ENCODE assay signal across 8 cellular contexts in the genomic region with DNA sequence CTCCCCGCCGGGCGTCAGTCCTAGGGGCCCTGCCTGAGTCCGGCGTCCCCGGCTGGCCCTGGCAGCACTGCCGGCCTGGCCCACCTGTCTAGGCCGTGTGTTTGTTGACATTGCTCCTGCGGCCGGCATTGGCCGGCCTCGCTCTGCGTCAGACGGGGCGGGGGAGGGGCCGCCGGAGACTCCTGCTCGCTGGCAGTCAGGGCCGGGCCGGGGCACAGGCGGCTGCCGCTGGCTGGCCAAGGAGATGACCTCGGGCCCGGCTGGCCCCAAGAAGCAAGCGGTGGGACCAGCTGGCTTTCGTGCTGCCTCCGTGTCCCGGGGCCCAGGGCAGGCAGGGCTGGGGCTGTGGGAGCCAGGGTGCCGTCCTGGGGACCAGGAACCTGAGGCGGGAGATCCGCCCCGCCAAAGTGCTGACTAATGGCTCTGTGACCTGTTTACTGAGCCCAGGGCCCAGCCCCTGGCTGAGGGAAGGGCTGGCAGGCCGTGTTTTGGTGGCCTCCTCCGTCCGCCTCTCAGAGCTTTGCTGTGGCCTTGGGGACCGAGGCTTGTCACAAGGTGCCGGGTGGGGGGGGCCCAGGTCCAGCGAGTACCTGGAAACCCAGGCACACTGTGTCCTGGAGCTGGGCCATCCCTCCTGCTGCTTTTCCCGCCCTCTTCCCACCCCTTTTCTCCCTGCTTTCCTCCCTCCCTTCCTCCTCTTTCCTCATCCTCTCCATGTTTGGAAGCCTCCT. TPM values are rescaled to one million over a fixed set of nuclear protein-coding genes. Genes with fewer than 3 reads are reported as not detected.
DNase-seq lines count a peak whose midpoint lies in the region; ATAC-seq, FAIRE-seq and TF ChIP-seq lines count a peak whose summit lies in the region.

No MANE protein-coding gene starts in this region.

- peak; percentile 94 to 95 for DNase-seq in A549 (ENCODE audit: low read depth in 1 of 2, low spot score in 1 of 2)
- peak; percentile 59 for DNase-seq in NCI-H526 treated with DMSO at 0.1 percent for 48 hours (lab: John Stamatoyannopoulos, UW)
- DNase-seq in activated CD8-positive, alpha-beta memory T cell treated with anti-CD3 and anti-CD28 coated beads for 48 hours (ENCODE audit: low read depth in 2 of 3, low spot score in 2 of 3) = peak; percentile 31 to 45 (median 36)
- peak; percentile 40 to 51 (median 44) for DNase-seq in effector memory CD8-positive, alpha-beta T cell
- peak; percentile 47 to 74 for DNase-seq in memory B cell (ENCODE audit: low spot score in 2 of 2)
- peak; percentile 28 to 55 (median 38) for DNase-seq in stimulated activated CD4-positive, alpha-beta T cell treated with anti-CD3 and anti-CD28 coated beads, TNF-alpha, amount 100 ng/mL, for 4 hours (ENCODE audit: low read depth in 3 of 3)

- H3K27me3 Mint-ChIP-seq in effector memory CD8-positive, alpha-beta T cell = no peaks in the 10 kb centered on the region
- H3K27me3 Mint-ChIP-seq in memory B cell = no peaks in the 10 kb centered on the region

- POLR2A ChIA-PET in A549 (lab: Yijun Ruan, JAX) = interaction anchor here (1.0 to 1.4 kb wide), 4 partner anchors 31 to 42 kb away, joined by 3 to 5 read pairs (median 4); no protein-coding TSS in a partner anchor

- no peak for FAIRE-seq in A549 (lab: Jason Lieb, UNC)

- H3K9me3 ChIP-seq in A549 = no peaks in the 10 kb centered on the region

- H3K9me3 Mint-ChIP-seq in effector memory CD8-positive, alpha-beta T cell = no peaks in the 10 kb centered on the region
- no peaks in the 10 kb centered on the region for H3K9me3 Mint-ChIP-seq in memory B cell

- peak overlapping the region; percentile 98 to 99 for H3K27ac ChIP-seq in A549

- peak; percentile 73 to 90 for ATAC-seq in A549
- peak; percentile 53 for ATAC-seq in GM18861 (IDR thresholded peaks at IDR 0.05; ENCODE audit: unreplicated experiment)
- ATAC-seq in HG03103 (IDR thresholded peaks at IDR 0.05; ENCODE audit: low read depth, unreplicated experiment) = peak; percentile 43
- ATAC-seq in effector memory CD8-positive, alpha-beta T cell (replicated peaks) = peak; percentile 64
- peak; percentile 68 for ATAC-seq in memory B cell (ENCODE audit: low read depth)

- TF ChIP-seq RAD21 in A549 (conservative IDR thresholded peaks at IDR 0.05 in 1 of 2, IDR thresholded peaks at IDR 0.05 in 1 of 2) = no peak; a peak in 1 of 5 replicates

- TF ChIP-seq EP300 in A549 (IDR thresholded peaks at IDR 0.05) = 0 out of 5 replicates have a peak, but pooled peaks of 1 of the 2 experiments have one; percentile 6

- WGBS in A549 (ENCODE audit: missing lambda C conversion rate) = 3% methylated on average over 14 of the region's 39 CpGs

- peak; percentile 22 for TF ChIP-seq POLR2A in A549 (IDR thresholded peaks at IDR 0.05; ENCODE audit: low read length)

- CTCF ChIA-PET in A549 (lab: Yijun Ruan, JAX) = interaction anchor here (0.8 to 2.5 kb wide), 4 partner anchors 8 to 45 kb away, joined by 3 to 7 read pairs (median 3); no protein-coding TSS in a partner anchor

- no peak for TF ChIP-seq CTCF in A549 (IDR thresholded peaks at IDR 0.05)

- peaks cover 13 to 18% of the 10 kb centered on the region in 2 donors for H3K4me1 Mint-ChIP-seq in effector memory CD8-positive, alpha-beta T cell (ENCODE audit: low read depth in 2 of 2)
- peaks cover 9% of the 10 kb centered on the region for H3K4me1 Mint-ChIP-seq in memory B cell

- peak overlapping the region; percentile 100 for H3K4me2 ChIP-seq in A549

- H3K4me1 ChIP-seq in A549 = peaks cover 37% of the 10 kb centered on the region

- H3K4me3 Mint-ChIP-seq in effector memory CD8-positive, alpha-beta T cell = peak overlapping the region; percentile 86 to 87
- peak overlapping the region; percentile 88 for H3K4me3 Mint-ChIP-seq in memory B cell

- peak overlapping the region; percentile 93 for H3K4me3 ChIP-seq in A549

- H3K27ac Mint-ChIP-seq in effector memory CD8-positive, alpha-beta T cell = peak overlapping the region; percentile 86 to 87
- peak overlapping the region; percentile 92 for H3K27ac Mint-ChIP-seq in memory B cell

- peaks cover 13% of the 10 kb centered on the region for H3K36me3 Mint-ChIP-seq in effector memory CD8-positive, alpha-beta T cell (ENCODE audit: insufficient read depth)
- H3K36me3 Mint-ChIP-seq in memory B cell = no peaks in the 10 kb centered on the region

TF ChIP-seq in A549, 52 proteins besides CTCF, POLR2A, EP300 and RAD21 (continues in another document):
- TF ChIP-seq MYC (IDR thresholded peaks at IDR 0.05; ENCODE audit: borderline replicate concordance, low read length) (no peak), CBX2 (IDR thresholded peaks at IDR 0.05; ENCODE audit: borderline replicate concordance, low read depth) (no peak), RFX5 (IDR thresholded peaks at IDR 0.05) (no peak), CBX8 (IDR thresholded peaks at IDR 0.05) (no peak), KDM5A (IDR thresholded peaks at IDR 0.05) (no peak), HOXB5 (CRISPR knock-in tag; IDR thresholded peaks at IDR 0.05) (peak; percentile 55; the same call in 1 of the 2 replicates), RCOR1 (IDR thresholded peaks at IDR 0.05; ENCODE audit: low read depth, low read length) (no peak), EHF (CRISPR knock-in tag; IDR thresholded peaks at IDR 0.05) (no peak), MAFK (IDR thresholded peaks at IDR 0.05; ENCODE audit: partially characterized antibody) (peak; percentile 99), ZNF302 (CRISPR knock-in tag; IDR thresholded peaks at IDR 0.05) (no peak), PHF8 (IDR thresholded peaks at IDR 0.05; ENCODE audit: borderline replicate concordance, low read depth) (peak; percentile 38; the same call in 1 of the 2 replicates), KDM1A (IDR thresholded peaks at IDR 0.05; ENCODE audit: low read depth) (no peak)
- TF ChIP-seq, protein P1, sequence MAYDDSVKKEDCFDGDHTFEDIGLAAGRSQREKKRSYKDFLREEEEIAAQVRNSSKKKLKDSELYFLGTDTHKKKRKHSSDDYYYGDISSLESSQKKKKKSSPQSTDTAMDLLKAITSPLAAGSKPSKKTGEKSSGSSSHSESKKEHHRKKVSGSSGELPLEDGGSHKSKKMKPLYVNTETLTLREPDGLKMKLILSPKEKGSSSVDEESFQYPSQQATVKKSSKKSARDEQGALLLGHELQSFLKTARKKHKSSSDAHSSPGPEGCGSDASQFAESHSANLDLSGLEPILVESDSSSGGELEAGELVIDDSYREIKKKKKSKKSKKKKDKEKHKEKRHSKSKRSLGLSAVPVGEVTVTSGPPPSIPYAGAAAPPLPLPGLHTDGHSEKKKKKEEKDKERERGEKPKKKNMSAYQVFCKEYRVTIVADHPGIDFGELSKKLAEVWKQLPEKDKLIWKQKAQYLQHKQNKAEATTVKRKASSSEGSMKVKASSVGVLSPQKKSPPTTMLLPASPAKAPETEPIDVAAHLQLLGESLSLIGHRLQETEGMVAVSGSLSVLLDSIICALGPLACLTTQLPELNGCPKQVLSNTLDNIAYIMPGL (CRISPR knock-in tag; IDR thresholded peaks at IDR 0.05; ENCODE audit: borderline replicate concordance) = peak; percentile 33; the same call in 1 of the 2 replicates
- TF ChIP-seq, protein P2, sequence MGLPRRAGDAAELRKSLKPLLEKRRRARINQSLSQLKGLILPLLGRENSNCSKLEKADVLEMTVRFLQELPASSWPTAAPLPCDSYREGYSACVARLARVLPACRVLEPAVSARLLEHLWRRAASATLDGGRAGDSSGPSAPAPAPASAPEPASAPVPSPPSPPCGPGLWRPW (IDR thresholded peaks at IDR 0.05) = no peak
- TF ChIP-seq, protein P3, sequence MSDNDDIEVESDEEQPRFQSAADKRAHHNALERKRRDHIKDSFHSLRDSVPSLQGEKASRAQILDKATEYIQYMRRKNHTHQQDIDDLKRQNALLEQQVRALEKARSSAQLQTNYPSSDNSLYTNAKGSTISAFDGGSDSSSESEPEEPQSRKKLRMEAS (IDR thresholded peaks at IDR 0.05) = peak; percentile 83

RNA-seq across cellular contexts. Expression of a gene that starts 1.8 kb away (rescaled TPM):
- 15.1 and 18.4 TPM in 2 replicates for polyA plus RNA-seq in A549 (2011; rRNA removed)
- 43.7 and 65.4 TPM in 2 replicates for polyA plus RNA-seq in A549 (2012; cell fraction: cytosol; rRNA removed)
- polyA plus RNA-seq in A549 (2012; cell fraction: nucleus; rRNA removed) = 271 and 363 TPM in 2 replicates
- polyA plus RNA-seq in A549 (2017; fragmentation: RNase III; extraction: RNeasy Plus Mini Kit Qiagen cat#74134 plus additional on column Dnase treatment) = 37.7 to 49.2 TPM (median 46.2 TPM) in 3 replicates
- 13.4 and 13.5 TPM in 2 replicates for polyA minus RNA-seq in A549 (2011; rRNA and poly(A)+ RNA removed)

RNA-seq across cellular contexts. Expression of a gene that starts 32.8 kb away (rescaled TPM):
- 47.9 and 62.8 TPM in 2 replicates for polyA plus RNA-seq in A549 (2011; rRNA removed)
- 173 and 184 TPM in 2 replicates for polyA plus RNA-seq in A549 (2012; cell fraction: cytosol; rRNA removed)
- 253 and 289 TPM in 2 replicates for polyA plus RNA-seq in A549 (2012; cell fraction: nucleus; rRNA removed)
- polyA plus RNA-seq in A549 (2017; fragmentation: RNase III; extraction: RNeasy Plus Mini Kit Qiagen cat#74134 plus additional on column Dnase treatment) = 50.3 to 55.0 TPM (median 51.1 TPM) in 3 replicates
- polyA minus RNA-seq in A549 (2011; rRNA and poly(A)+ RNA removed) = 50.5 and 54.5 TPM in 2 replicates

RNA-seq across cellular contexts. Expression of a gene that starts 53.5 kb away (rescaled TPM):
- 9.7 and 18.5 TPM in 2 replicates for polyA plus RNA-seq in A549 (2011; rRNA removed)
- polyA plus RNA-seq in A549 (2012; cell fraction: cytosol; rRNA removed) = 9.4 and 11.5 TPM in 2 replicates
- polyA plus RNA-seq in A549 (2012; cell fraction: nucleus; rRNA removed) = 35.1 and 46.1 TPM in 2 replicates
- polyA plus RNA-seq in A549 (2017; fragmentation: RNase III; extraction: RNeasy Plus Mini Kit Qiagen cat#74134 plus additional on column Dnase treatment) = 14.9 to 18.0 TPM (median 15.2 TPM) in 3 replicates
- 21.2 and 25.8 TPM in 2 replicates for polyA minus RNA-seq in A549 (2011; rRNA and poly(A)+ RNA removed)

Comparison
In these comparisons a context has a peak if more than half of its experiments do, and no peak if none do; other contexts are left out.
1. Peak in every context shown above with its lines: DNase-seq, ATAC-seq, H3K4me3 ChIP-seq and H3K27ac ChIP-seq.
2. DNase-seq: peak in every context shown above with its lines; median percentile 94 in A549; 60 in memory B cell; 59 in NCI-H526 treated with DMSO at 0.1 percent for 48 hours; 44 in effector memory CD8-positive, alpha-beta T cell; 38 in stimulated activated CD4-positive, alpha-beta T cell treated with anti-CD3 and anti-CD28 coated beads, TNF-alpha, amount 100 ng/mL, for 4 hours; 36 in activated CD8-positive, alpha-beta memory T cell treated with anti-CD3 and anti-CD28 coated beads for 48 hours.